Comparison of ENCODE assay signal across 25 cellular contexts in the genomic region with DNA sequence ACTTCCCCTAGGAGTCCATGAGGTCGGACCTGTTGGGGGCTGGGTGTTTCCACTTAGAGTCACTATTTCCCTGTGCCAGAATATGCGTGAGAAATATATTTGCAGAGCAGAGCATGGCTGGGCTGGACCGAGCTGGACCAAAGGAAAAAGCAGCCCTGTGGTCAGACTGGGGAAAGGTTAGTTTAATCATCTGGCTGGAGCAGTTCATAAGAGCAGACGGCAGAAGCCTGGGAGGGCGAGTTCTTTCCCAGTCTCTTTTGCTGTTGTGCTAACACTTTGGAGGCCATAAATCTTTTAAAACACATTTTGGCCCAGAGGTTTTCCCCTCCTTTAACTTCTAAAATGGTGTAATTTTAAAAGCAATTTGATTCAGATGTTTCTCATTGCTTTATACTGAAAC.
DNase-seq lines count a peak whose midpoint lies in the region; ATAC-seq, FAIRE-seq and TF ChIP-seq lines count a peak whose summit lies in the region.
"Had no signal": no experiment of that assay in that cellular context is flagged by ENCODE, and none has a peak within 500 bp of the region (broad histone marks: within the 10 kb centered on the region; RNA-seq: fewer than 3 reads in every experiment).

No MANE protein-coding gene starts in this region.

- H3K27me3 ChIP-seq in K562 (ENCODE audit: control insufficient read depth in 2 of 2, insufficient read depth in 2 of 2, low read length in 2 of 2) (peaks cover 25 to 81% of the 10 kb centered on the region in 2 experiments; a peak in 4 of 5 replicates), testis (no peaks in the 10 kb centered on the region), upper lobe of right lung (no peaks in the 10 kb centered on the region)
- H3K27me3 ChIP-seq: adrenal gland had no signal

- no TSS peak for BruUV-seq in K562 (replicated peaks; lab: Mats Ljungman, UMichigan)

- H3K4me3 ChIP-seq in K562 = no peak overlapping the region
- no peak overlapping the region for H3K4me3 ChIP-seq in testis
- H3K4me3 ChIP-seq in upper lobe of right lung = no peak overlapping the region
- H3K4me3 ChIP-seq: adrenal gland, esophagus squamous epithelium, heart right ventricle, lung, prostate gland, smooth muscle cell had no signal

- H3K79me2 ChIP-seq in K562 (ENCODE audit: control insufficient read depth, insufficient read depth, low read length) = no peaks in the 10 kb centered on the region

- H3K36me3 ChIP-seq in K562 (ENCODE audit: control insufficient read depth, insufficient read depth, low read length) (no peaks in the 10 kb centered on the region), testis (ENCODE audit: low read depth, missing control alignments) (no peaks in the 10 kb centered on the region), upper lobe of right lung (no peaks in the 10 kb centered on the region)
- H3K36me3 ChIP-seq: adrenal gland, esophagus squamous epithelium, heart right ventricle, prostate gland had no signal

- CTCF ChIA-PET in K562 (lab: Yijun Ruan, JAX; ENCODE audit: low intra/inter-chr PET ratio) = no interaction called here

- H3K9me3 ChIP-seq in K562 (replicated peaks; ENCODE audit: control insufficient read depth, insufficient read depth, low read depth, low read length) (no peaks in the 10 kb centered on the region), testis (no peaks in the 10 kb centered on the region), upper lobe of right lung (no peaks in the 10 kb centered on the region)
- H3K9me3 ChIP-seq: adrenal gland, esophagus squamous epithelium, heart right ventricle, prostate gland had no signal

- intact Hi-C loops in K562 (cut with micrococcal nuclease) = no loop called here
- intact Hi-C loops in testis (cut with DNase I; ENCODE audit: low total_unique reads) = no loop called here
- intact Hi-C loops in upper lobe of right lung (cut with DNase I) = no loop called here

- peaks cover 3% of the 10 kb centered on the region; the same call in 1 of the 2 replicates for H4K20me1 ChIP-seq in K562 (replicated peaks; ENCODE audit: control insufficient read depth, insufficient read depth, low read length)

- no peak for TF ChIP-seq EP300 in K562 (IDR thresholded peaks at IDR 0.05; ENCODE audit: low read length)

- no peak overlapping the region for H2AFZ ChIP-seq in K562 (ENCODE audit: low read depth, low read length)

- in situ Hi-C loops in K562 (cut with MboI) = no loop called here

- TF ChIP-seq RAD21 in K562 (CRISPR knock-in tag; conservative IDR thresholded peaks at IDR 0.05 in 1 of 2, IDR thresholded peaks at IDR 0.05 in 1 of 2) = no peak

- ATAC-seq in K562 = peak; percentile 17; the same call in 1 of the 3 replicates
- ATAC-seq in upper lobe of right lung = no peak
- no peak for ATAC-seq in GM21723 (IDR thresholded peaks at IDR 0.05; ENCODE audit: unreplicated experiment)
- ATAC-seq: natural killer cell had no signal

- DNase-seq in GM03348 (ENCODE audit: low spot score) (peak; percentile 75), K562 (ENCODE audit: extremely low read depth in 1 of 4, low spot score in 3 of 4) (no peak), left kidney (ENCODE audit: low read depth, low spot score) (peak; percentile 34), testis (peak; percentile 55), upper lobe of right lung (no peak), AML-193 (lab: John Stamatoyannopoulos, UW) (no peak), SIG-M5 treated with dmso at 0.1 percent for 504 hours (lab: John Stamatoyannopoulos, UW; ENCODE audit: unreplicated experiment) (no peak)
- DNase-seq: activated CD4-positive, alpha-beta T cell treated with anti-CD3 and anti-CD28 coated beads, Interleukin-2, amount 10 ng/mL, durations not matched to agents 7 days and 5 days; activated CD8-positive, alpha-beta memory T cell treated with anti-CD3 and anti-CD28 coated beads, Interleukin-2, amount 50 U/mL, for 4 hours; activated effector memory CD4-positive, alpha-beta T cell treated with anti-CD3 and anti-CD28 coated beads, Interleukin-2, amount 50 U/mL, for 16 hours; adrenal gland; DND-41; effector CD8-positive, alpha-beta T cell; esophagus squamous epithelium; heart right ventricle; immature natural killer cell; natural killer cell; NCI-H1092; NCI-H2081; RPMI8226; stimulated activated CD4-positive, alpha-beta T cell treated with anti-CD3 and anti-CD28 coated beads, Interleukin-4, amount 100 ng/mL, for 24 hours had no signal

- H3K4me1 ChIP-seq in K562 (replicated peaks in 1 of 2; ENCODE audit: control insufficient read depth in 2 of 2, insufficient read depth in 2 of 2, low read length in 2 of 2) (no peaks in the 10 kb centered on the region), testis (peaks cover 25% of the 10 kb centered on the region), upper lobe of right lung (peaks cover 10% of the 10 kb centered on the region)
- H3K4me1 ChIP-seq: adrenal gland, prostate gland had no signal

- H3K9ac ChIP-seq in K562 (ENCODE audit: insufficient read depth in 1 of 2, low read depth in 2 of 2, low read length in 2 of 2) = no peak overlapping the region

- no peaks in the 10 kb centered on the region for H3K9me1 ChIP-seq in K562 (ENCODE audit: control insufficient read depth, insufficient read depth, low read length)

- H3K4me2 ChIP-seq in K562 (ENCODE audit: insufficient read depth, low read length) = no peak overlapping the region
- H3K4me2 ChIP-seq: smooth muscle cell had no signal

- H3K27ac ChIP-seq in K562 (ENCODE audit: extremely low read depth, low read depth, low read length) (no peak overlapping the region), testis (no peak overlapping the region), upper lobe of right lung (no peak overlapping the region)
- H3K27ac ChIP-seq: prostate gland had no signal

- no peak for FAIRE-seq in K562 (lab: Jason Lieb, UNC)

- TF ChIP-seq CTCF in K562 (IDR thresholded peaks at IDR 0.05 in 2 of 3, conservative IDR thresholded peaks at IDR 0.05 in 1 of 3; ENCODE audit: insufficient read depth in 2 of 3, low read depth in 1 of 3, low read length in 3 of 3) (no peak), testis (IDR thresholded peaks at IDR 0.05) (no peak), upper lobe of right lung (IDR thresholded peaks at IDR 0.05) (no peak)

- WGBS in K562 (ENCODE audit: insufficient coverage, low coverage, missing lambda C conversion rate) = 0% methylated on average over 5 of the region's 5 CpGs
- WGBS in testis, 2 donors = 54 to 71% methylated on average over 5 of the region's 5 CpGs

- POLR2A ChIA-PET in K562 (lab: Yijun Ruan, JAX) = no interaction called here

- TF ChIP-seq POLR2A in K562 (conservative IDR thresholded peaks at IDR 0.05) (no peak), testis (IDR thresholded peaks at IDR 0.05) (no peak)

TF ChIP-seq in K562, 482 proteins besides CTCF, POLR2A, EP300 and RAD21 (continues in another document):
- TF ChIP-seq MED1 (CRISPR knock-in tag; IDR thresholded peaks at IDR 0.05; ENCODE audit: borderline replicate concordance) (no peak), ZNF586 (CRISPR knock-in tag; conservative IDR thresholded peaks at IDR 0.05) (no peak), CC2D1A (IDR thresholded peaks at IDR 0.05) (no peak), CEBPZ (IDR thresholded peaks at IDR 0.05; ENCODE audit: borderline replicate concordance, low read depth, low read length) (no peak), PHB (CRISPR knock-in tag; IDR thresholded peaks at IDR 0.05) (no peak), ESRRA (IDR thresholded peaks at IDR 0.05; ENCODE audit: borderline replicate concordance, low read depth) (no peak), PTRF (tag; IDR thresholded peaks at IDR 0.05) (no peak), ZNF280A (IDR thresholded peaks at IDR 0.05; ENCODE audit: low read depth, partially characterized antibody) (no peak), PYGO2 (tag; IDR thresholded peaks at IDR 0.05) (no peak), TAF7 (tag; IDR thresholded peaks at IDR 0.05) (no peak), ETV5 (CRISPR knock-in tag; IDR thresholded peaks at IDR 0.05; ENCODE audit: low read depth) (no peak)

Comparison
In these comparisons a context has a peak if more than half of its experiments do, and no peak if none do; other contexts are left out.
1. DNase-seq: peak in GM03348 (single experiment), left kidney (single experiment) and testis (single experiment); none in K562 (0 of 4), upper lobe of right lung (single experiment), AML-193 (0 of 2) and SIG-M5 treated with dmso at 0.1 percent for 504 hours (single experiment).